ENCODE assay signal across 17 cellular contexts in genomic region chr16:81659249-81659648, GRCh38.
"Had no signal": no experiment of that assay in that cellular context is flagged by ENCODE, and none has a peak within 500 bp of the region (broad histone marks: within the 10 kb centered on the region; RNA-seq: fewer than 3 reads in every experiment).

No MANE protein-coding gene starts in this region.

- H3K4me3 Mint-ChIP-seq: activated CD8-positive, alpha-beta memory T cell treated with anti-CD3 and anti-CD28 coated beads, Interleukin-2, amount 10 ng/mL, durations not matched to agents 7 days and 5 days; endodermal cell; naive thymus-derived CD8-positive, alpha-beta T cell; stimulated activated naive B cell treated with anti-CD40 and anti-IgM and Interleukin-4, amounts not matched to agents 10 μg/mL and 1 μg/mL and 100 μg/mL, for 72 hours had no signal

- H3K27me3 Mint-ChIP-seq: activated CD8-positive, alpha-beta memory T cell treated with anti-CD3 and anti-CD28 coated beads, Interleukin-2, amount 10 ng/mL, durations not matched to agents 7 days and 5 days; naive thymus-derived CD8-positive, alpha-beta T cell; stimulated activated naive B cell treated with anti-CD40 and anti-IgM and Interleukin-4, amounts not matched to agents 10 μg/mL and 1 μg/mL and 100 μg/mL, for 72 hours had no signal

- H3K4me3 ChIP-seq: hepatocyte, right atrium auricular region, transverse colon had no signal

- H3K9me3 Mint-ChIP-seq: endodermal cell; naive thymus-derived CD8-positive, alpha-beta T cell; stimulated activated naive B cell treated with anti-CD40 and anti-IgM and Interleukin-4, amounts not matched to agents 10 μg/mL and 1 μg/mL and 100 μg/mL, for 72 hours had no signal

- H3K27me3 ChIP-seq: hepatocyte, right atrium auricular region, transverse colon had no signal

- H3K4me2 ChIP-seq: hepatocyte had no signal

- H3K9me3 ChIP-seq: right atrium auricular region, transverse colon had no signal

- H3K4me1 Mint-ChIP-seq: endodermal cell; stimulated activated naive B cell treated with anti-CD40 and anti-IgM and Interleukin-4, amounts not matched to agents 10 μg/mL and 1 μg/mL and 100 μg/mL, for 72 hours had no signal

- H2AFZ ChIP-seq: hepatocyte had no signal

- H3K27ac ChIP-seq: hepatocyte, right atrium auricular region had no signal

- ATAC-seq: activated CD4-positive, CD25-positive, alpha-beta regulatory T cell treated with anti-CD3 and anti-CD28 coated beads, Interleukin-2, amount 50 U/mL, for 24 hours; activated CD8-positive, alpha-beta memory T cell treated with anti-CD3 and anti-CD28 coated beads, Interleukin-2, amount 10 ng/mL, durations not matched to agents 7 days and 5 days; left lobe of liver; naive thymus-derived CD8-positive, alpha-beta T cell; stimulated activated naive B cell treated with anti-CD40 and anti-IgM and Interleukin-4, amounts not matched to agents 10 μg/mL and 1 μg/mL and 100 μg/mL, for 72 hours had no signal

- DNase-seq: activated CD4-positive, alpha-beta T cell treated with anti-CD3 and anti-CD28 coated beads, Interleukin-2, amount 50 U/mL, for 4 hours; activated CD8-positive, alpha-beta memory T cell treated with anti-CD3 and anti-CD28 coated beads, Interleukin-2, amount 10 ng/mL, durations not matched to agents 7 days and 5 days; activated gamma-delta T cell treated with Interleukin-2 at 50 U/mL for 16 hours; activated T-cell treated with anti-CD3 and anti-CD28 coated beads, Interleukin-2, amount 50 U/mL, for 1 hour; aorta; endodermal cell; naive thymus-derived CD8-positive, alpha-beta T cell; nucleus accumbens; stimulated activated CD4-positive, alpha-beta T cell treated with anti-CD3 and anti-CD28 coated beads, Interleukin-2, amount 100 ng/mL, for 48 hours; stimulated activated naive B cell treated with anti-CD40 and anti-IgM and Interleukin-4, amounts not matched to agents 10 μg/mL and 1 μg/mL and 100 μg/mL, for 72 hours; substantia nigra; T-helper 9 cell; transverse colon had no signal

- H3K27ac Mint-ChIP-seq: activated CD8-positive, alpha-beta memory T cell treated with anti-CD3 and anti-CD28 coated beads, Interleukin-2, amount 10 ng/mL, durations not matched to agents 7 days and 5 days; stimulated activated naive B cell treated with anti-CD40 and anti-IgM and Interleukin-4, amounts not matched to agents 10 μg/mL and 1 μg/mL and 100 μg/mL, for 72 hours had no signal
